Comparison of ENCODE assay signal across 10 cellular contexts in the genomic region with DNA sequence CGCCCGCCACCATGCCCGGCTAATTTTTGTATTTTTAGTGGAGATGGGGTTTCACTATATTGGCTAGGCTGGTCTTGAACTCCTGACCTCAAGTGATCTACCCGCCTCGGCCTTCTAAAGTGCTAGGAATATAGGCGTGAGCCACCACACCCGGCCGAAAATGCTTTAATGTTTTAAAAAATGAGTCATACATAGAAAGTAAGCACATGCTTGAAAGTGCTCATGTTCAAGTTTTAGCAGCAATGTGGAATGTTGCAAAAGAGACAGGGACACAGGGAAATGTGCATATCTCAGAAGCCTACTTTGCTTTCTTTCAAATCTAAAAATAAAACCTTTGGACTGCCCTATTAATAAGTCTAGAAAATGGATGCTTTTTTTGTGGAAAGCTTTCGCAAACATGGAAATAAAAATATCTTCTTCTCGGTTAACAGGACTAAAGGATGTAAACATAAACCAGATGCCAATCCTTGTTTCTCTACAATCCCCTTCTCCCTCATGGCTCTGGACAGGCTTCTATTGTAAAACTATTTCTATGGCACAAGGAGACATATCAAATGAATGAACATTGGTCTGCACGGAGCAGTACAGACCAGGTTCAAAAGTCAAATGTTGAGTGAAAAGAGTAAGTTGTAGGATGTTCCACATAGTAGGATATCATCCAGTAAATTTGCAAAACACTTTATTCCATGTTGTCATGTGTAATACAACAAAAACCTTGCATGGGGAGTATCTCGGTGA. TPM values are rescaled to one million over a fixed set of nuclear protein-coding genes. Genes with fewer than 3 reads are reported as not detected.
A peak's percentile ranks its signal among the peaks of the same experiment; 100 is the strongest.
DNase-seq lines count a peak whose midpoint lies in the region; ATAC-seq and TF ChIP-seq lines count a peak whose summit lies in the region.
"Had no signal": no experiment of that assay in that cellular context is flagged by ENCODE, and none has a peak within 500 bp of the region (broad histone marks: within the 10 kb centered on the region; RNA-seq: fewer than 3 reads in every experiment).

No MANE protein-coding gene starts in this region.

- no peaks in the 10 kb centered on the region for H3K9me3 Mint-ChIP-seq in activated naive CD4-positive, alpha-beta T cell treated with anti-CD3 and anti-CD28 coated beads, Interleukin-2, amount 50 U/mL, for 24 hours
- no peaks in the 10 kb centered on the region for H3K9me3 Mint-ChIP-seq in activated naive CD8-positive, alpha-beta T cell treated with anti-CD3 and anti-CD28 coated beads, Interleukin-2, amount 50 U/mL, for 24 hours

- H4K20me1 ChIP-seq in hepatocyte (ENCODE audit: insufficient read depth, poor library complexity, severe bottlenecking) = peaks cover 38% of the 10 kb centered on the region

- no peak overlapping the region for H3K4me2 ChIP-seq in hepatocyte

- no peaks in the 10 kb centered on the region for H3K9me2 ChIP-seq in hepatocyte (replicated peaks; ENCODE audit: insufficient read depth)

- H3K4me3 ChIP-seq in hepatocyte = no peak overlapping the region
- H3K4me3 ChIP-seq in upper lobe of left lung = no peak overlapping the region
- H3K4me3 ChIP-seq in A673 (ENCODE audit: low read depth, low read length, poor library complexity, severe bottlenecking) = no peak overlapping the region
- H3K4me3 ChIP-seq: body of pancreas had no signal

- peak overlapping the region; percentile 35 for H3K4me3 Mint-ChIP-seq in activated naive CD4-positive, alpha-beta T cell treated with anti-CD3 and anti-CD28 coated beads, Interleukin-2, amount 50 U/mL, for 24 hours
- H3K4me3 Mint-ChIP-seq in activated naive CD8-positive, alpha-beta T cell treated with anti-CD3 and anti-CD28 coated beads, Interleukin-2, amount 50 U/mL, for 24 hours = peak overlapping the region; percentile 27

- POLR2A ChIA-PET in A673 (lab: Charles Lee; ENCODE audit: low non-redundant PET) = no interaction called here

- peak overlapping the region; percentile 88 for H3K27ac Mint-ChIP-seq in activated naive CD4-positive, alpha-beta T cell treated with anti-CD3 and anti-CD28 coated beads, Interleukin-2, amount 50 U/mL, for 24 hours
- H3K27ac Mint-ChIP-seq in activated naive CD8-positive, alpha-beta T cell treated with anti-CD3 and anti-CD28 coated beads, Interleukin-2, amount 50 U/mL, for 24 hours = peak overlapping the region; percentile 88

- no peak for TF ChIP-seq POLR2A in upper lobe of left lung (IDR thresholded peaks at IDR 0.05)

- intact Hi-C loops in A673 (cut with micrococcal nuclease; ENCODE audit: unreplicated experiment) = no loop called here

- no TSS peak for BruUV-seq in A673 (replicated peaks; lab: Mats Ljungman, UMichigan)

- CTCF ChIA-PET in A673 (lab: Charles Lee) = no interaction called here

- H3K4me1 ChIP-seq in hepatocyte (ENCODE audit: insufficient read depth) = peaks cover 4% of the 10 kb centered on the region
- H3K4me1 ChIP-seq in upper lobe of left lung = peaks cover 10 to 24% (median 22%) of the 10 kb centered on the region in 4 donors
- H3K4me1 ChIP-seq in A673 (ENCODE audit: insufficient read depth, low read length, poor library complexity, severe bottlenecking) = no peaks in the 10 kb centered on the region
- H3K4me1 ChIP-seq: body of pancreas had no signal

- TF ChIP-seq EP300 in upper lobe of left lung (IDR thresholded peaks at IDR 0.05) = no peak

- peak overlapping the region; percentile 48 for H3K27ac ChIP-seq in hepatocyte
- H3K27ac ChIP-seq in upper lobe of left lung = peak overlapping the region in 3 of 4 donors; percentile 44 to 74 (median 65)
- H3K27ac ChIP-seq in A673 (ENCODE audit: low read depth, low read length, poor library complexity, severe bottlenecking) = no peak overlapping the region

- H3K27me3 Mint-ChIP-seq in activated naive CD4-positive, alpha-beta T cell treated with anti-CD3 and anti-CD28 coated beads, Interleukin-2, amount 50 U/mL, for 24 hours = no peaks in the 10 kb centered on the region
- H3K27me3 Mint-ChIP-seq in activated naive CD8-positive, alpha-beta T cell treated with anti-CD3 and anti-CD28 coated beads, Interleukin-2, amount 50 U/mL, for 24 hours = no peaks in the 10 kb centered on the region

- H3K36me3 Mint-ChIP-seq in activated naive CD4-positive, alpha-beta T cell treated with anti-CD3 and anti-CD28 coated beads, Interleukin-2, amount 50 U/mL, for 24 hours = peaks cover 2% of the 10 kb centered on the region
- H3K36me3 Mint-ChIP-seq in activated naive CD8-positive, alpha-beta T cell treated with anti-CD3 and anti-CD28 coated beads, Interleukin-2, amount 50 U/mL, for 24 hours (ENCODE audit: low read depth) = peaks cover 21% of the 10 kb centered on the region

- ATAC-seq in activated naive CD8-positive, alpha-beta T cell treated with anti-CD3 and anti-CD28 coated beads, Interleukin-2, amount 50 U/mL, for 24 hours = peak; percentile 24
- ATAC-seq in upper lobe of left lung (ENCODE audit: low FRiP score in 2 of 2) = peak; percentile 64 to 67
- ATAC-seq: body of pancreas had no signal

- H3K27me3 ChIP-seq in hepatocyte (no peaks in the 10 kb centered on the region), upper lobe of left lung (no peaks in the 10 kb centered on the region), A673 (replicated peaks; ENCODE audit: insufficient read depth, low read depth, low read length, poor library complexity) (no peaks in the 10 kb centered on the region)
- H3K27me3 ChIP-seq: body of pancreas had no signal

- H3K36me3 ChIP-seq in hepatocyte (replicated peaks; ENCODE audit: insufficient read depth, low read depth) = no peaks in the 10 kb centered on the region
- H3K36me3 ChIP-seq in upper lobe of left lung = no peaks in the 10 kb centered on the region
- no peaks in the 10 kb centered on the region for H3K36me3 ChIP-seq in A673 (ENCODE audit: insufficient read depth, low read length, poor library complexity, severe bottlenecking)

- 74% methylated on average over 12 of the region's 12 CpGs for WGBS in hepatocyte (ENCODE audit: low lambda C conversion rate, missing lambda C conversion rate)
- WGBS in upper lobe of left lung, 2 donors = 50 to 55% methylated on average over 8 to 12 of the region's 12 CpGs

- TF ChIP-seq CTCF in hepatocyte (IDR thresholded peaks at IDR 0.05; ENCODE audit: poor library complexity) (no peak), upper lobe of left lung (IDR thresholded peaks at IDR 0.05) (no peak), A673 (conservative IDR thresholded peaks at IDR 0.05; ENCODE audit: low read depth, low read length) (no peak)

- no peak for DNase-seq in activated naive CD4-positive, alpha-beta T cell treated with anti-CD3 and anti-CD28 coated beads, Interleukin-2, amount 50 U/mL, for 16 hours
- no peak for DNase-seq in activated naive CD8-positive, alpha-beta T cell treated with anti-CD3 and anti-CD28 coated beads, Interleukin-2, amount 50 U/mL, for 24 hours
- peak; percentile 29 for DNase-seq in hepatocyte (ENCODE audit: low spot score)
- peak in 1 of 2 donors; percentile 40 for DNase-seq in upper lobe of left lung
- no peak for DNase-seq in inferior parietal cortex (ENCODE audit: extremely low spot score)
- no peak for DNase-seq in A673 (ENCODE audit: low spot score)
- no peak for DNase-seq in activated gamma-delta T cell treated with Interleukin-2 at 50 U/mL for 16 hours
- DNase-seq: body of pancreas, DND-41 had no signal

- H3K79me2 ChIP-seq in hepatocyte = peaks cover 85% of the 10 kb centered on the region

- H3K9me3 ChIP-seq in hepatocyte (ENCODE audit: low read depth) = no peaks in the 10 kb centered on the region
- H3K9me3 ChIP-seq in upper lobe of left lung = no peaks in the 10 kb centered on the region
- H3K9me3 ChIP-seq in A673 (ENCODE audit: low read depth, low read length, poor library complexity, severe bottlenecking) = no peaks in the 10 kb centered on the region
- H3K9me3 ChIP-seq: body of pancreas had no signal

- peaks cover 42% of the 10 kb centered on the region for H3K4me1 Mint-ChIP-seq in activated naive CD4-positive, alpha-beta T cell treated with anti-CD3 and anti-CD28 coated beads, Interleukin-2, amount 50 U/mL, for 24 hours
- peaks cover 41% of the 10 kb centered on the region for H3K4me1 Mint-ChIP-seq in activated naive CD8-positive, alpha-beta T cell treated with anti-CD3 and anti-CD28 coated beads, Interleukin-2, amount 50 U/mL, for 24 hours

- no peak overlapping the region for H2AFZ ChIP-seq in hepatocyte

RNA-seq across cellular contexts. Expression of gene MECP2, which starts 15.0 kb away (rescaled TPM):
- 18.1 and 18.3 TPM in 2 replicates for total RNA-seq in hepatocyte
- polyA plus RNA-seq in hepatocyte = 19.4 and 21.1 TPM in 2 replicates
- total RNA-seq in upper lobe of left lung = 100 to 1,000 TPM in 1 of 6 donors, 10 to 100 TPM in 5; 43.3 to 110 (median 59.3) TPM
- total RNA-seq in A673 (2021) = 51.9 and 52.8 TPM in 2 replicates
